Comparison of ENCODE assay signal across 2 cellular contexts in the genomic region with DNA sequence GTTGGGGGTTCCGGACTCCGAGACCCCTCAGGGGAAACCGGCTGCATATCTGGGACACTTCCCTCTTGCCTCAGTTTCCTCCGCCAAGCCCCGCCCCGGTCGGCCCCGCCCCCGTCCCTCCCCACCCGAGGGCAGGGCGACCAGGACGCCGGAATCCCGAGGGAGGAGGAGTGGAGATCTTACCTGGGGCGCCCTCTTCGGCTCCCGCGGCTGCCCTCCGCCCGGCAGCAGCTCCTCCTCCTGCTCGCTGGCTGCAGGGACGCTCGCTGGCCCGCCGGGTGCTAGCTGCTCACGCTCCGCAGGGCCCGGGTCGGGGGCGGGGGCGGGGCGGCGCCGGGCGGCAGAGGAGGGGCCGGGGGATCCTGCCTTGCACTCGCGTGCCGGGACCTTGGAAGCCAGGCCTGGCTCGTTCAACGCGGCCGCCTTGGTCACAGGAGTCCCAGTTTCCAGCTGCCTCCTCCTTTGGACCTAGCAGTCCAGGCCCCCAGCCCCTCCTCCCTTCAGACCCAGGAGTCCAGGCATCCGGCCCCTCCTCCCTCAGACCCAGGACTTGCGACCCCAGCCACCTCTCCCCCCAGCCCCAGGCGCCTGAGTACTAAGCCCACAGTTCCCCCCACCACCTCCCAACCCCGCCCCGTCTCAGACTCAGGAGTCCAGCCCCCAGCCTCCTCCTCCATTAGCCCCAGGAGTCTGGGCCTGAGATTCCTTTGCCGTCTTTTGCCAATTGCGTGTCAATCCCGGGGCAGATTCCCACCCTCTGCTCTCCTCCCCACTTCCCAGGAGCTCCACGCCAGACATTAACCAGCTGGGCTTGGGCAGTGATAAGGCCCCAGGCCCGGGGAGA.
TF ChIP-seq lines count a peak whose summit lies in the region.

A gene with protein sequence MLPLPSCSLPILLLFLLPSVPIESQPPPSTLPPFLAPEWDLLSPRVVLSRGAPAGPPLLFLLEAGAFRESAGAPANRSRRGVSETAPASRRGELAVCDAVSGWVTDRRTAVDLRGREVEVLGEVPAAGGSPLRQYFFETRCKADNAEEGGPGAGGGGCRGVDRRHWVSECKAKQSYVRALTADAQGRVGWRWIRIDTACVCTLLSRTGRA (minus strand): TSS at position 51 of the 844 bp plus-strand sequence. CDS start 2,821 bp downstream, outside the sequence.

TF ChIP-seq in HCT116, 20 proteins besides CTCF, POLR2A, EP300 and RAD21:
- TF ChIP-seq POLR2AphosphoS5 (IDR thresholded peaks at IDR 0.05; ENCODE audit: low read depth, low read length) (peak; percentile 66), JUND (IDR thresholded peaks at IDR 0.05) (no peak)

TF ChIP-seq in GM12878, 131 proteins besides CTCF, POLR2A, EP300 and RAD21:
- TF ChIP-seq MTA3 (IDR thresholded peaks at IDR 0.05; ENCODE audit: borderline replicate concordance, low read length) (no peak), SMAD5 (IDR thresholded peaks at IDR 0.05; ENCODE audit: low read depth) (no peak), POU2F2 (IDR thresholded peaks at IDR 0.05; ENCODE audit: borderline replicate concordance, low read depth, low read length) (no peak), BCL11A (IDR thresholded peaks at IDR 0.05; ENCODE audit: low read depth, low read length) (no peak), CBFB (IDR thresholded peaks at IDR 0.05; ENCODE audit: low read depth) (no peak), TAF1 (IDR thresholded peaks at IDR 0.05; ENCODE audit: borderline replicate concordance, low read depth, low read length) (no peak), RBBP5 (conservative IDR thresholded peaks at IDR 0.05) (no peak), IKZF1 (conservative IDR thresholded peaks at IDR 0.05) (no peak), ZBED1 (IDR thresholded peaks at IDR 0.05; ENCODE audit: borderline replicate concordance) (no peak), RAD51 (IDR thresholded peaks at IDR 0.05) (no peak), DPF2 (IDR thresholded peaks at IDR 0.05) (no peak)
- TF ChIP-seq, protein P1, sequence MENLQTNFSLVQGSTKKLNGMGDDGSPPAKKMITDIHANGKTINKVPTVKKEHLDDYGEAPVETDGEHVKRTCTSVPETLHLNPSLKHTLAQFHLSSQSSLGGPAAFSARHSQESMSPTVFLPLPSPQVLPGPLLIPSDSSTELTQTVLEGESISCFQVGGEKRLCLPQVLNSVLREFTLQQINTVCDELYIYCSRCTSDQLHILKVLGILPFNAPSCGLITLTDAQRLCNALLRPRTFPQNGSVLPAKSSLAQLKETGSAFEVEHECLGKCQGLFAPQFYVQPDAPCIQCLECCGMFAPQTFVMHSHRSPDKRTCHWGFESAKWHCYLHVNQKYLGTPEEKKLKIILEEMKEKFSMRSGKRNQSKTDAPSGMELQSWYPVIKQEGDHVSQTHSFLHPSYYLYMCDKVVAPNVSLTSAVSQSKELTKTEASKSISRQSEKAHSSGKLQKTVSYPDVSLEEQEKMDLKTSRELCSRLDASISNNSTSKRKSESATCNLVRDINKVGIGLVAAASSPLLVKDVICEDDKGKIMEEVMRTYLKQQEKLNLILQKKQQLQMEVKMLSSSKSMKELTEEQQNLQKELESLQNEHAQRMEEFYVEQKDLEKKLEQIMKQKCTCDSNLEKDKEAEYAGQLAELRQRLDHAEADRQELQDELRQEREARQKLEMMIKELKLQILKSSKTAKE (IDR thresholded peaks at IDR 0.05; ENCODE audit: low read depth, poor library complexity, severe bottlenecking) = no peak
- TF ChIP-seq, protein P2, sequence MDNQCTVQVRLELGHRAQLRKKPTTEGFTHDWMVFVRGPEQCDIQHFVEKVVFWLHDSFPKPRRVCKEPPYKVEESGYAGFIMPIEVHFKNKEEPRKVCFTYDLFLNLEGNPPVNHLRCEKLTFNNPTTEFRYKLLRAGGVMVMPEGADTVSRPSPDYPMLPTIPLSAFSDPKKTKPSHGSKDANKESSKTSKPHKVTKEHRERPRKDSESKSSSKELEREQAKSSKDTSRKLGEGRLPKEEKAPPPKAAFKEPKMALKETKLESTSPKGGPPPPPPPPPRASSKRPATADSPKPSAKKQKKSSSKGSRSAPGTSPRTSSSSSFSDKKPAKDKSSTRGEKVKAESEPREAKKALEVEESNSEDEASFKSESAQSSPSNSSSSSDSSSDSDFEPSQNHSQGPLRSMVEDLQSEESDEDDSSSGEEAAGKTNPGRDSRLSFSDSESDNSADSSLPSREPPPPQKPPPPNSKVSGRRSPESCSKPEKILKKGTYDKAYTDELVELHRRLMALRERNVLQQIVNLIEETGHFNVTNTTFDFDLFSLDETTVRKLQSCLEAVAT (IDR thresholded peaks at IDR 0.05) = no peak
- TF ChIP-seq, protein P3, sequence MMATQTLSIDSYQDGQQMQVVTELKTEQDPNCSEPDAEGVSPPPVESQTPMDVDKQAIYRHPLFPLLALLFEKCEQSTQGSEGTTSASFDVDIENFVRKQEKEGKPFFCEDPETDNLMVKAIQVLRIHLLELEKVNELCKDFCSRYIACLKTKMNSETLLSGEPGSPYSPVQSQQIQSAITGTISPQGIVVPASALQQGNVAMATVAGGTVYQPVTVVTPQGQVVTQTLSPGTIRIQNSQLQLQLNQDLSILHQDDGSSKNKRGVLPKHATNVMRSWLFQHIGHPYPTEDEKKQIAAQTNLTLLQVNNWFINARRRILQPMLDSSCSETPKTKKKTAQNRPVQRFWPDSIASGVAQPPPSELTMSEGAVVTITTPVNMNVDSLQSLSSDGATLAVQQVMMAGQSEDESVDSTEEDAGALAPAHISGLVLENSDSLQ (IDR thresholded peaks at IDR 0.05) = no peak
